9 cellular contexts compared by ENCODE assay signal in the genomic region with DNA sequence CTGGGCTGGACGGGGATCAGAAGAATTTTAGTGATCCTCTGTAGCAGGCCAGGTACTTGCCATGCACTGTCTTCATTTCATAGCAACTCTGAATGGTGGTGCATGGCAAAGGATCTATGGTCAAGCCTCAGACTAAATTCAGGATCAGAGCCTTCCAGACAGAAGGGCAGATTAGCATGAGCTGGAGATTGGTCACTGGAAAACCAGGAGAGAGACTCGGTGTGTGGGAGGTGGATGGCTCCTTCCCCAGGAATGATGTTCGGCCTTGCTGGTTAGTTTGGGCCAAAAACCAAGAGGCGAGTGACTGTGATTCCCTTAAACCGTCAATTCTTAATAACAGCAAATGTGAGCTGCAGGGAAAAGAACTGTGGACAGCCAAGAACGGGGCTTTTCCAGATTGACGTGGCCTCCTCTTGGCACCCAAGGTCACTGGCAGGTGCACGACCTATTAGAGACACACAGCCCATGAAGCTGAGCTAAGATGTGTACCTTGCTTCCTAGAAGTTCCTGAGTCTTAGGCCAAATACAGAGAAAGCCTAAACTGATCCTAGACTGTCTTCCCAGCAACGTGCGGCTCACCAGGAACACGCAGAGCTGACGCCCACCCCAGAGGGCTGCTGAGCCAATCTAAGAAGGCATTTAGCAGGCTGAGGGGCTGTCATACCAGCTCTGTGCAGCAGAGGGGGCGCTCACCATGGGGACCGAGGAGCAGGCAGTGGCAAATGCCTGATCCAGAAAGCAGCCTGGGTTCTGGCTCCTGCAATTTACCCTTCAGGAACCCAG. TPM values are rescaled to one million over a fixed set of nuclear protein-coding genes. Genes with fewer than 3 reads are reported as not detected.
DNase-seq lines count a peak whose midpoint lies in the region; ATAC-seq, FAIRE-seq and TF ChIP-seq lines count a peak whose summit lies in the region.
"Had no signal": no experiment of that assay in that cellular context is flagged by ENCODE, and none has a peak within 500 bp of the region (broad histone marks: within the 10 kb centered on the region; RNA-seq: fewer than 3 reads in every experiment).

No MANE protein-coding gene starts in this region.

- POLR2A ChIA-PET in WTC11 (lab: Charles Lee) = interaction anchor here (0.7 kb wide), 1 partner anchor 19 kb away, joined by 4 read pairs; the partner anchor contains the start of gene ALDH4A1

- H3K4me3 ChIP-seq in bronchial epithelial cell (ENCODE audit: low read depth, low read length) = no peak overlapping the region
- H3K4me3 ChIP-seq: BLaER1 treated with 17β-estradiol and CSF1 and Interleukin-3, amounts not matched to agents 10 nM and 100 nM had no signal

- CTCF ChIA-PET in WTC11 (lab: Charles Lee) = interaction anchor here (0.6 to 3.5 kb wide), 38 partner anchors 9 to 555 kb away, joined by 3 to 41 read pairs (median 4); partner anchors contain the start of genes ALDH4A1 and IFFO2

- H3K27me3 ChIP-seq in bronchial epithelial cell (ENCODE audit: control insufficient read depth, insufficient read depth, low read length) = no peaks in the 10 kb centered on the region
- H3K27me3 ChIP-seq: BLaER1 treated with 17β-estradiol and CSF1 and Interleukin-3, amounts not matched to agents 10 nM and 100 nM had no signal

- no peaks in the 10 kb centered on the region; the same call in 1 of the 2 replicates for H3K4me1 Mint-ChIP-seq in WTC11

- ATAC-seq in WTC11 (peak; percentile 92), GM18498 (IDR thresholded peaks at IDR 0.05; ENCODE audit: unreplicated experiment) (no peak)

- peaks cover 9% of the 10 kb centered on the region for H3K36me3 ChIP-seq in bronchial epithelial cell (ENCODE audit: control insufficient read depth, insufficient read depth, low read length)

- H3K27ac Mint-ChIP-seq in WTC11 = no peak overlapping the region

- peaks cover 6% of the 10 kb centered on the region; the same call in 1 of the 2 replicates for H3K36me3 Mint-ChIP-seq in WTC11

- TF ChIP-seq CTCF in WTC11 (IDR thresholded peaks at IDR 0.05) (peak; percentile 85), bronchial epithelial cell (IDR thresholded peaks at IDR 0.05; ENCODE audit: insufficient read depth, low read length, severe bottlenecking) (peak; percentile 95)

- H3K9me3 Mint-ChIP-seq in WTC11 = no peaks in the 10 kb centered on the region

- DNase-seq in NCI-H1436 (lab: John Stamatoyannopoulos, UW) (peak; percentile 39), NCI-H1436 treated with DMSO at 0.1 percent for 48 hours (lab: John Stamatoyannopoulos, UW) (no peak), NCI-H1105 treated with DMSO at 0.1 percent for 48 hours (lab: John Stamatoyannopoulos, UW) (peak; percentile 41), WTC11 (ENCODE audit: low spot score) (peak; percentile 90), bronchial epithelial cell (ENCODE audit: low read depth) (peak; percentile 63), left kidney (ENCODE audit: low read depth, low spot score) (peak; percentile 83)
- DNase-seq in stimulated activated CD4-positive, alpha-beta T cell treated with anti-CD3 and anti-CD28 coated beads, Interleukin-4, amount 100 ng/mL, for 1 hour = peak; percentile 77

- no peaks in the 10 kb centered on the region for H3K27me3 Mint-ChIP-seq in WTC11 (ENCODE audit: low read depth)

- peak; percentile 80 for FAIRE-seq in bronchial epithelial cell (lab: Jason Lieb, UNC)

- H3K4me3 Mint-ChIP-seq in WTC11 = no peak overlapping the region

TF ChIP-seq in WTC11, 78 proteins besides CTCF, POLR2A, EP300 and RAD21:
- TF ChIP-seq ZBTB21 (CRISPR knock-in tag; IDR thresholded peaks at IDR 0.05; ENCODE audit: borderline replicate concordance) = no peak

RNA-seq across cellular contexts. Expression of gene ALDH4A1, which starts 18.5 kb away (rescaled TPM):
- total RNA-seq in WTC11 (2021) (31.0 to 37.5 TPM (median 36.2 TPM) in 3 replicates), bronchial epithelial cell (15.8 and 30.6 TPM in 2 replicates)

RNA-seq across cellular contexts. Expression of gene TAS1R2, which starts 24.4 kb away (rescaled TPM):
- not detected in 3 replicates for total RNA-seq in WTC11 (2021)
- total RNA-seq in bronchial epithelial cell = not detected in 2 replicates
